9 cellular contexts compared by ENCODE assay signal in the genomic region with DNA sequence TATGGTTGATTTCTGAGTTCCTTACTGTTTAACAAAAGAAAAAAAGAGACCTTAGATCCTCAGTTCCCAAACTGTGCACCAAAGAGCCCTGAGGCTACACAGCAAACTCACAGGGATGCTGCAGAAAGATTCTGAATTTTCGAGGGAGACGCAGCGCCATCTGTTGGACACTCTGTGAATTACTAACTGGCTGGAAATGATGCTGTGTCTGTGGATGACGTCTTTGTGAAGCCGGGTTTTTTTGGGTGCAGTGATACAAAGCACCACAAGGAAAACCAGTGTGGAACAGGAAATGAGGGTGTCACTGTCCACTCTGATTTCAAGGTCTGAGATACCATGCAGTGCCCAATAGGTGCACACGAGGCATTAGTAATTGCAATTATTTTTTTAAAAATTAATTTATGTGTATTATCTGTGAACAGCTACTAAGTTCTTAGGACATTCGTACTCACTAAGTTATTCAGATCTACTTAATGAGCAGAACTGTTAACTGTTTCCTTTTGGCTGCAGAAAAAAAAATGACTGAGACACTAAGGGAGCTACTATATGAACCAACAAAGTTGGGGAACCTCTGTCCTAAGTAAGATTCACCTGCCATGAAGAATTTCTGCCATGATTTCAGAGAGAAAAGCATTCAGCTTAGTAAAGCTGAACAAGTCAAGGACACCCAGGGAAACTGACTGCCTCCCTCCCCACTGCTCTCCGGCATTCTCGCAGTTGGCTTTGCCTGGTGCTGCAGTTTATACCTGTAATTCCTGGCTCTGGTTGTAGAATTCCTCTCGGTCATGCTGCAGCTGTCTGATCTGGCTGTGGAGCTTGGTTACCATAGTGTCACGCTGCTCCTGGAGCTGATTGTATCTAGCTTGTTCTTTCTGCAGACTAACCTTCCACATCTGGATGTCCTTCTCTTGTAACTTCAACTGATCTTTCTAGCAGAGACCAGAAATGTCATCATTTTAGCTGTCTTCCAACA. TPM values are rescaled to one million over a fixed set of nuclear protein-coding genes. Genes with fewer than 3 reads are reported as not detected.
DNase-seq lines count a peak whose midpoint lies in the region; ATAC-seq lines count a peak whose summit lies in the region.
"Had no signal": no experiment of that assay in that cellular context is flagged by ENCODE, and none has a peak within 500 bp of the region (broad histone marks: within the 10 kb centered on the region; RNA-seq: fewer than 3 reads in every experiment).

No MANE protein-coding gene starts in this region.

- H3K9me3 ChIP-seq in CD4-positive, alpha-beta memory T cell (ENCODE audit: control insufficient read depth in 1 of 2, low read length in 2 of 2) = no peaks in the 10 kb centered on the region
- H3K9me3 ChIP-seq in HAP-1 = no peaks in the 10 kb centered on the region

- ATAC-seq in central memory CD8-positive, alpha-beta T cell (replicated peaks; ENCODE audit: extremely low read depth, poor library complexity, severe bottlenecking) = peak; percentile 95
- ATAC-seq in left lobe of liver (peak; percentile 93), GM21825 (IDR thresholded peaks at IDR 0.05; ENCODE audit: unreplicated experiment) (no peak)

- no peaks in the 10 kb centered on the region for H3K27me3 ChIP-seq in CD4-positive, alpha-beta memory T cell (ENCODE audit: insufficient read depth, low read length)
- no peaks in the 10 kb centered on the region for H3K27me3 ChIP-seq in HAP-1 (ENCODE audit: low read depth)

- peak overlapping the region; percentile 12 for H3K27ac ChIP-seq in CD4-positive, alpha-beta memory T cell (ENCODE audit: low read depth, low read length)

- intact Hi-C loops in CD4-positive, alpha-beta memory T cell (cut with micrococcal nuclease) = loop anchor here (1.0 to 10.0 kb wide), 3 partner anchors 57 to 487 kb away; partner anchors contain the start of gene CFAP77

- peaks cover 39 to 66% of the 10 kb centered on the region in 2 donors for H3K36me3 Mint-ChIP-seq in CD4-positive, alpha-beta memory T cell
- peaks cover 15% of the 10 kb centered on the region for H3K36me3 Mint-ChIP-seq in central memory CD8-positive, alpha-beta T cell (ENCODE audit: insufficient read depth)

- H3K36me3 ChIP-seq in CD4-positive, alpha-beta memory T cell (ENCODE audit: insufficient read depth, low read length) = peaks cover 63% of the 10 kb centered on the region
- H3K36me3 ChIP-seq in HAP-1 (replicated peaks) = peaks cover 37% of the 10 kb centered on the region

- POLR2A ChIA-PET in CD4-positive, alpha-beta memory T cell (lab: Charles Lee; ENCODE audit: partially characterized antibody) = interaction anchor here (1.3 to 1.6 kb wide), 2 partner anchors 42 to 232 kb away, joined by 7 read pairs; partner anchors contain the start of genes DDX31, GTF3C4 and TSC1

- no peaks in the 10 kb centered on the region for H3K27me3 Mint-ChIP-seq in CD4-positive, alpha-beta memory T cell
- H3K27me3 Mint-ChIP-seq in central memory CD8-positive, alpha-beta T cell = no peaks in the 10 kb centered on the region

- H3K4me1 Mint-ChIP-seq in CD4-positive, alpha-beta memory T cell = peaks cover 4 to 14% (median 7%) of the 10 kb centered on the region in 4 donors
- H3K4me1 Mint-ChIP-seq in central memory CD8-positive, alpha-beta T cell = no peaks in the 10 kb centered on the region

- in situ Hi-C loops in HAP-1 (cut with MboI; ENCODE audit: low sequenced_read_pairs) = no loop called here

- DNase-seq in CD4-positive, alpha-beta memory T cell = peak; percentile 77 to 82 (median 81)
- peak; percentile 47 to 80 for DNase-seq in HAP-1 (ENCODE audit: low spot score in 2 of 2)
- DNase-seq in NCI-H2171 treated with DMSO at 0.1 percent for 48 hours (lab: John Stamatoyannopoulos, UW) = peak; percentile 85
- peak; percentile 73 for DNase-seq in activated CD4-positive, CD25-positive, alpha-beta regulatory T cell treated with anti-CD3 and anti-CD28 coated beads, Interleukin-2, amount 50 U/mL, for 72 hours
- peak; percentile 79 to 80 for DNase-seq in central memory CD8-positive, alpha-beta T cell (ENCODE audit: low spot score in 2 of 2)
- peak; percentile 55 for DNase-seq in left lobe of liver (ENCODE audit: low spot score)
- peak; percentile 57 to 58 for DNase-seq in stimulated activated CD4-positive, alpha-beta T cell treated with anti-CD3 and anti-CD28 coated beads, Interleukin-4, amount 100 ng/mL, for 4 hours

- H3K4me3 Mint-ChIP-seq in CD4-positive, alpha-beta memory T cell = no peak overlapping the region
- no peak overlapping the region for H3K4me3 Mint-ChIP-seq in central memory CD8-positive, alpha-beta T cell

- H3K4me1 ChIP-seq in CD4-positive, alpha-beta memory T cell (ENCODE audit: insufficient read depth, low read length) = no peaks in the 10 kb centered on the region
- H3K4me1 ChIP-seq in HAP-1 = no peaks in the 10 kb centered on the region

- peak overlapping the region; percentile 3 to 87 (median 65) for H3K27ac Mint-ChIP-seq in CD4-positive, alpha-beta memory T cell
- no peak overlapping the region for H3K27ac Mint-ChIP-seq in central memory CD8-positive, alpha-beta T cell (ENCODE audit: low read depth)

- CTCF ChIA-PET in CD4-positive, alpha-beta memory T cell (lab: Charles Lee; ENCODE audit: partially characterized antibody) = interaction anchor here (0.6 to 5.2 kb wide), 29 partner anchors 7 to 492 kb away, joined by 3 to 55 read pairs (median 4); partner anchors contain the start of genes AK8, CFAP77, GFI1B and SPACA9

- no peaks in the 10 kb centered on the region for H3K9me3 Mint-ChIP-seq in CD4-positive, alpha-beta memory T cell
- H3K9me3 Mint-ChIP-seq in central memory CD8-positive, alpha-beta T cell = no peaks in the 10 kb centered on the region

- no peak overlapping the region for H3K4me3 ChIP-seq in CD4-positive, alpha-beta memory T cell (ENCODE audit: low read length in 2 of 2)
- no peak overlapping the region for H3K4me3 ChIP-seq in HAP-1

RNA-seq across cellular contexts. Expression of gene SPACA9, which starts 23.4 kb away (rescaled TPM):
- 1 to 10 TPM; 1.5 to 1.8 TPM for total RNA-seq in CD4-positive, alpha-beta memory T cell
- 1 to 10 TPM; 1.9 to 2.2 TPM for polyA plus RNA-seq in CD4-positive, alpha-beta memory T cell
- total RNA-seq in left lobe of liver = 0.75 TPM

RNA-seq across cellular contexts. Expression of gene AK8, which starts 24.1 kb away (rescaled TPM):
- under 1 TPM in 1 of 2 experiments, not detected in 1; 0.28 TPM for total RNA-seq in CD4-positive, alpha-beta memory T cell
- polyA plus RNA-seq in CD4-positive, alpha-beta memory T cell = not detected
- total RNA-seq in left lobe of liver = not detected
- total RNA-seq: T-helper 2 cell treated with Interferon-gamma antibody and Interleukin-4, amounts not matched to agents 100 ng/mL and 5 ng/mL, for 36 hours had no signal

RNA-seq across cellular contexts. Expression of gene TSC1, which starts 42.3 kb away (rescaled TPM):
- total RNA-seq in CD4-positive, alpha-beta memory T cell = 10 to 100 TPM; 72.7 to 76.5 TPM
- polyA plus RNA-seq in CD4-positive, alpha-beta memory T cell = 10 to 100 TPM in 1 of 2 donors, 1 to 10 TPM in 1; 4.4 to 13.5 TPM
- total RNA-seq in left lobe of liver = 16.8 TPM
